10 cellular contexts compared by ENCODE assay signal in the genomic region with DNA sequence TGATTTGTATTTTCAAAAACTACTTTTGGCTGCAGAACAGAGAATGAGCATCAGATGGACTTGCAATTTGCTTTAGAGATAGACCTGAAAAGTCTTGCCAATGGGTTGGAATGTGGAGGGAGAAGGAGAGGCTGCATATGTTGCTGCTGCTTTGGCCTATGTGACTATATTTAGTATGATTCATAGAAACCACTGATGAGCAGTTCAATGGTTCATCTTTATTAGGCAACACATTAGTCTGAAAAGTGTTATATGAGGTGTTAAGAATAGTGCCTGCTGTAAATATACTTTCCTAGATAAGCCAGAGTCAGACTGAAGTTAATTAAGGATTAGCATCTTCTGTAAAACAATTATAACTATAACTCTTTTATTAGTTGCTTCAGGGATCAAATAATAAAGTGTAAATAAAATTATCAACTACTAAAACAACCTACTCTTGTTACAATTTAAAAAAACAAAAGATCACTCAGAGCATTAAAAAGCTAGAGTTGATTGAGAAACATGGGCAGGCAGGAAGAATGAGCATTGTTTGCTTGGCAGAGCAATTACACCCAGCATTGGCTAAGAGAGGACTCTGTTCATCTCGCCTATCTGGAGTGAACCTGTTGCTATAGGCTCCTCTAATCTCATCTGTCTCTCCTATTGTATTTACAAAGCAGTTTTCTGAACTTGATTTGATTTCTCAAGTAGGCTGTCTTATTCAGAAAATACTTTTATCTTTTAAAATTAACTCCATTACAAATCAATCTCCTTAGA. TPM values are rescaled to one million over a fixed set of nuclear protein-coding genes. Genes with fewer than 3 reads are reported as not detected.
DNase-seq lines count a peak whose midpoint lies in the region; ATAC-seq and TF ChIP-seq lines count a peak whose summit lies in the region.
"Had no signal": no experiment of that assay in that cellular context is flagged by ENCODE, and none has a peak within 500 bp of the region (broad histone marks: within the 10 kb centered on the region; RNA-seq: fewer than 3 reads in every experiment).

No MANE protein-coding gene starts in this region.

- TF ChIP-seq EP300 in upper lobe of left lung (IDR thresholded peaks at IDR 0.05), result no peak

- H3K9me3 ChIP-seq in upper lobe of left lung, result no peaks in the 10 kb centered on the region

- no peak for TF ChIP-seq CTCF in upper lobe of left lung (IDR thresholded peaks at IDR 0.05)

- ATAC-seq in left lobe of liver (peak; percentile 75), GM18502 (IDR thresholded peaks at IDR 0.05; ENCODE audit: poor library complexity, unreplicated experiment) (no peak), HG02763 (IDR thresholded peaks at IDR 0.05; ENCODE audit: unreplicated experiment) (no peak), upper lobe of left lung (ENCODE audit: low FRiP score in 2 of 2) (no peak)
- ATAC-seq: GM23338 had no signal

- no peak overlapping the region for H3K27ac ChIP-seq in upper lobe of left lung

- DNase-seq in Daoy (ENCODE audit: low read depth) (peak; percentile 48), HT-29 (ENCODE audit: low spot score) (peak; percentile 13), amniotic epithelial cell (ENCODE audit: low read depth) (peak; percentile 76), left lobe of liver (ENCODE audit: low spot score) (no peak), upper lobe of left lung (no peak)
- DNase-seq in central memory CD4-positive, alpha-beta T cell, result no peak
- DNase-seq: NCI-H1105 had no signal

- TF ChIP-seq POLR2A in upper lobe of left lung (IDR thresholded peaks at IDR 0.05), result no peak

- no peaks in the 10 kb centered on the region for H3K4me1 ChIP-seq in upper lobe of left lung

- no peaks in the 10 kb centered on the region for H3K36me3 ChIP-seq in upper lobe of left lung

- H3K4me3 ChIP-seq in upper lobe of left lung, result no peak overlapping the region
- H3K4me3 ChIP-seq: GM23338 had no signal

- no peaks in the 10 kb centered on the region for H3K27me3 ChIP-seq in upper lobe of left lung

- 71% methylated on average over 1 of the region's 1 CpG for WGBS in upper lobe of left lung, 2 donors

RNA-seq across cellular contexts. Expression of gene HORMAD2, which starts 36.3 kb away (rescaled TPM):
- not detected in 2 replicates for total RNA-seq in Daoy (2014; rRNA removed; shearing (Covaris generic))
- not detected in 2 replicates for total RNA-seq in HT-29 (2014; rRNA removed; shearing (Covaris generic))
- total RNA-seq in left lobe of liver, result 1.5 TPM
- under 1 TPM in 1 of 6 donors, not detected in 5; 0.80 TPM for total RNA-seq in upper lobe of left lung
- total RNA-seq: GM23338 had no signal

Comparison
In these comparisons a context has a peak if more than half of its experiments do, and no peak if none do; other contexts are left out.
1. DNase-seq: peak in Daoy (single experiment), HT-29 (single experiment) and amniotic epithelial cell (single experiment); none in left lobe of liver (single experiment), central memory CD4-positive, alpha-beta T cell (single experiment) and upper lobe of left lung (0 of 2).